In genomic region chr6:138286698-138287097, GRCh38 we compare ENCODE assay signal across 6 cellular contexts.
"Had no signal": no experiment of that assay in that cellular context is flagged by ENCODE, and none has a peak within 500 bp of the region (broad histone marks: within the 10 kb centered on the region; RNA-seq: fewer than 3 reads in every experiment).

No MANE protein-coding gene starts in this region.

- H3K9me3 ChIP-seq: MG63 had no signal

- H3K27ac ChIP-seq: brain microvascular endothelial cell, cardiac muscle cell had no signal

- H3K36me3 ChIP-seq: brain microvascular endothelial cell, cardiac muscle cell had no signal

- H3K27me3 ChIP-seq: brain microvascular endothelial cell, MG63 had no signal

- DNase-seq: activated B cell treated with CpG ODN at 0.5 μM for 24 hours, brain microvascular endothelial cell, MG63, MV-4-11, SIG-M5 had no signal

- H3K4me3 ChIP-seq: cardiac muscle cell, MG63 had no signal
